8 cellular contexts compared by ENCODE assay signal in the genomic region with DNA sequence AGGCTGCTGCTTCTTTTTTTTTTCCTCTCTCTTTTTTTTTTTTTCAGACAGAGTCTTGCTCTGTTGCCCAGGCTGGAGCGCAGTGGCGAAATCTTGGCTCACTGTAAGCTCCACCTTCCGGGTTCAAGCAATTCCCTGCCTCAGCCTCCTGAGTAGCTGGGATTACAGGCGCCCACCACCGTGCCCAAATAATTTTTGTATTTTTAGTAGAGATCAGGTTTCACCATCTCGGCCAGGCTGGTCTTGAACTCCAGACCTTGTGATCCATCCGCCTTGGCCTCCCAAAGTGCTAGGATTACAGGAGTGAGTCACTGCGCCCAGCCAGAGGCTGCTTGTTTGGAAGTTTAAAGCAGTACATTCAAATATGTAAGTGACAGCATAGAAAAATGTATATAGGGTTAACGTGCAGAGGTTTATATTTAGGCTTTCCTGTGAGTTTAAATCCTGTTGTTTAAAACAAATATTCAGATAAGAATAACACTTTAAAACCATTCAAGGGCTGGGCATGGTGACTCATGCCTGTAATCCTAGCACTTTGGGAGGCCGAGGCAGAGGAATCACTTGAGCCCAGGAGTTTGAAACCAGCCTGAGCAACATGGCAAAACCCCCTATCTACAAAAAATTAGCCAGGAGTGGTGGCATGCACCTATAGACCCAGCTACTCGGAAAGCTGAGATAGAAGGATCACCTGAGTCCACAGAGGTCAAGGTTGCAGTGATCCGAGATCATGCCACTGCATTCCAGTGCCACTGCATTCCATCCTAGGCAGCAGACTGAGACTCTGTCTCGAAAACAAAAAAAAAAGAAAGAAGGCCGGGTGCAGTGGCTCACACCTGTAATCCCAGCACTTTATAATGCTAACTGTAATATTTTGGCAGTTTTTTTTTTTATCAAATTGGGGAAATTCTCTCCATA. TPM values are rescaled to one million over a fixed set of nuclear protein-coding genes. Genes with fewer than 3 reads are reported as not detected.
A peak's percentile ranks its signal among the peaks of the same experiment; 100 is the strongest.
DNase-seq lines count a peak whose midpoint lies in the region; ATAC-seq and TF ChIP-seq lines count a peak whose summit lies in the region.
"Not testable (repeated sequence)": the region's sequence is repeated elsewhere in the genome, so short reads cannot be mapped to it uniquely, and the experiment has no call there.

No MANE protein-coding gene starts in this region.

- H3K36me3 ChIP-seq in adipocyte (ENCODE audit: control insufficient read depth, insufficient read depth, low read length, severe bottlenecking); upper lobe of right lung: not testable (repeated sequence)

- peak; percentile 41 for ATAC-seq in upper lobe of right lung

- not testable (repeated sequence) for TF ChIP-seq EP300 in Ishikawa (IDR thresholded peaks at IDR 0.05; ENCODE audit: borderline replicate concordance)

- not testable (repeated sequence) for H3K4me3 ChIP-seq in adipocyte (ENCODE audit: low read length); foreskin fibroblast (ENCODE audit: low read depth in 1 of 2, low read length in 2 of 2); upper lobe of right lung

- not testable (repeated sequence) for H3K27me3 ChIP-seq in adipocyte (replicated peaks; ENCODE audit: control insufficient read depth, insufficient read depth, low read length); upper lobe of right lung

- not testable (repeated sequence) for TF ChIP-seq CTCF in foreskin fibroblast (IDR thresholded peaks at IDR 0.05; ENCODE audit: low read depth, low read length); upper lobe of right lung (IDR thresholded peaks at IDR 0.05)

- not testable (repeated sequence) for H3K9me3 ChIP-seq in adipocyte (ENCODE audit: control insufficient read depth, low read length); upper lobe of right lung

- H3K4me1 ChIP-seq in adipocyte (ENCODE audit: control insufficient read depth, insufficient read depth, low read length); upper lobe of right lung: not testable (repeated sequence)

- not testable (repeated sequence) for H3K9ac ChIP-seq in adipocyte (ENCODE audit: low read length)

- not testable (repeated sequence) for H3K27ac ChIP-seq in upper lobe of right lung

- DNase-seq in ELR (ENCODE audit: low read depth) (peak; percentile 93), RPMI7951 (ENCODE audit: low read depth) (peak; percentile 68), adipocyte (ENCODE audit: low read depth) (peak; percentile 74), dermis blood vessel endothelial cell (peak; percentile 51), foreskin fibroblast (peak; percentile 78 to 83), lung microvascular endothelial cell (ENCODE audit: low read depth in 2 of 2) (peak; percentile 16 to 79)
- DNase-seq in upper lobe of right lung: not testable (repeated sequence)

- TF ChIP-seq RAD21 in Ishikawa (IDR thresholded peaks at IDR 0.05; ENCODE audit: low read depth): not testable (repeated sequence)

- intact Hi-C loops in upper lobe of right lung (cut with DNase I): not testable (repeated sequence)

TF ChIP-seq in Ishikawa, 13 proteins besides CTCF, POLR2A, EP300 and RAD21:
- peak; percentile 14; the same call in 1 of the 2 replicates for TF ChIP-seq FOXM1 (IDR thresholded peaks at IDR 0.05; ENCODE audit: borderline replicate concordance, low read depth)
- TF ChIP-seq TEAD4 (IDR thresholded peaks at IDR 0.05): peak; percentile 81

RNA-seq across cellular contexts. Expression of a gene that starts 6.0 kb away (rescaled TPM):
- total RNA-seq in RPMI7951 (2014; rRNA removed; shearing (Covaris generic)): 52.1 and 54.5 TPM in 2 replicates
- total RNA-seq in dermis blood vessel endothelial cell (124 and 150 TPM in 2 replicates), lung microvascular endothelial cell (57.5 and 65.4 TPM in 2 replicates), upper lobe of right lung (44.9 TPM)
